Comparison of ENCODE assay signal across 14 cellular contexts in genomic region chr14:23561873-23562821, GRCh38. TPM values are rescaled to one million over a fixed set of nuclear protein-coding genes. Genes with fewer than 3 reads are reported as not detected.
A peak's percentile ranks its signal among the peaks of the same experiment; 100 is the strongest.
DNase-seq lines count a peak whose midpoint lies in the region; ATAC-seq and TF ChIP-seq lines count a peak whose summit lies in the region.
"Had no signal": no experiment of that assay in that cellular context is flagged by ENCODE, and none has a peak within 500 bp of the region (broad histone marks: within the 10 kb centered on the region; RNA-seq: fewer than 3 reads in every experiment).

No MANE protein-coding gene starts in this region.

- no peak for DNase-seq in CD4-positive, alpha-beta memory T cell
- DNase-seq in LHCN-M2 (ENCODE audit: low read depth) (peak; percentile 31), cerebellum (ENCODE audit: low spot score) (peak; percentile 57), neural crest cell (ENCODE audit: low read depth, low spot score) (no peak), nucleus accumbens (lab: John Stamatoyannopoulos, UW) (no peak), sciatic nerve (ENCODE audit: low spot score) (no peak), KG1 (lab: John Stamatoyannopoulos, UW) (no peak)
- DNase-seq: activated gamma-delta T cell, left colon had no signal

- H3K4me3 Mint-ChIP-seq in CD4-positive, alpha-beta memory T cell = no peak overlapping the region
- peak overlapping the region; percentile 60 for H3K4me3 Mint-ChIP-seq in neural crest cell
- H3K4me3 Mint-ChIP-seq: activated B cell treated with CpG ODN at 0.5 μM for 24 hours, CD14-positive monocyte had no signal

- H3K27ac ChIP-seq in CD4-positive, alpha-beta memory T cell (ENCODE audit: low read depth, low read length) = no peak overlapping the region
- H3K27ac ChIP-seq: brain microvascular endothelial cell had no signal

- H3K36me3 ChIP-seq in CD4-positive, alpha-beta memory T cell (ENCODE audit: insufficient read depth, low read length) = peaks cover 72% of the 10 kb centered on the region

- POLR2A ChIA-PET in CD4-positive, alpha-beta memory T cell (lab: Charles Lee; ENCODE audit: partially characterized antibody) = interaction anchor here (1.3 to 3.5 kb wide), 4 partner anchors 10 to 519 kb away, joined by 3 to 19 read pairs (median 6); partner anchors contain the start of gene ZFHX2

- no peaks in the 10 kb centered on the region for H3K9me3 ChIP-seq in CD4-positive, alpha-beta memory T cell (ENCODE audit: control insufficient read depth in 1 of 2, low read length in 2 of 2)

- H3K4me3 ChIP-seq in CD4-positive, alpha-beta memory T cell (ENCODE audit: low read length in 2 of 2) = no peak overlapping the region

- H3K9me3 Mint-ChIP-seq in CD4-positive, alpha-beta memory T cell = no peaks in the 10 kb centered on the region
- H3K9me3 Mint-ChIP-seq in neural crest cell = no peaks in the 10 kb centered on the region
- H3K9me3 Mint-ChIP-seq: activated B cell treated with CpG ODN at 0.5 μM for 24 hours, CD14-positive monocyte had no signal

- H3K27me3 ChIP-seq in CD4-positive, alpha-beta memory T cell (ENCODE audit: insufficient read depth, low read length) = no peaks in the 10 kb centered on the region
- H3K27me3 ChIP-seq: brain microvascular endothelial cell had no signal

- peaks cover 18 to 46% (median 30%) of the 10 kb centered on the region in 4 donors for H3K4me1 Mint-ChIP-seq in CD4-positive, alpha-beta memory T cell
- peaks cover 25% of the 10 kb centered on the region for H3K4me1 Mint-ChIP-seq in neural crest cell

- CTCF ChIA-PET in CD4-positive, alpha-beta memory T cell (lab: Charles Lee; ENCODE audit: partially characterized antibody) = interaction anchor here (0.9 to 9.5 kb wide), 13 partner anchors 10 to 260 kb away, joined by 3 to 174 read pairs (median 6); partner anchors contain the start of genes PABPN1 and PPP1R3E

- no peak for TF ChIP-seq CTCF in neural crest cell (conservative IDR thresholded peaks at IDR 0.05)

- H3K27ac Mint-ChIP-seq in CD4-positive, alpha-beta memory T cell = peak overlapping the region in 5 of 7 donors; percentile 16 to 84 (median 76)
- H3K27ac Mint-ChIP-seq in neural crest cell (ENCODE audit: unreplicated experiment) = no peak overlapping the region
- H3K27ac Mint-ChIP-seq: activated B cell treated with CpG ODN at 0.5 μM for 24 hours had no signal

- H3K36me3 Mint-ChIP-seq in CD4-positive, alpha-beta memory T cell = peaks cover 32 to 62% of the 10 kb centered on the region in 2 donors
- no peaks in the 10 kb centered on the region for H3K36me3 Mint-ChIP-seq in neural crest cell (ENCODE audit: low read depth)

- intact Hi-C loops in CD4-positive, alpha-beta memory T cell (cut with micrococcal nuclease) = loop anchor here (1.0 to 2.0 kb wide), 2 partner anchors 84 to 233 kb away; no protein-coding TSS in a partner anchor
- intact Hi-C loops in sciatic nerve (cut with DNase I) = loop anchor here (5.0 to 10.0 kb wide), 2 partner anchors 80 to 237 kb away; partner anchors contain the start of gene PABPN1

- H3K27me3 Mint-ChIP-seq in CD4-positive, alpha-beta memory T cell = no peaks in the 10 kb centered on the region
- H3K27me3 Mint-ChIP-seq in neural crest cell (ENCODE audit: low read depth) = peaks cover 4% of the 10 kb centered on the region
- H3K27me3 Mint-ChIP-seq: activated B cell treated with CpG ODN at 0.5 μM for 24 hours had no signal

- H3K4me1 ChIP-seq in CD4-positive, alpha-beta memory T cell (ENCODE audit: insufficient read depth, low read length) = peaks cover 28% of the 10 kb centered on the region

- ATAC-seq in HG02610 (IDR thresholded peaks at IDR 0.05; ENCODE audit: unreplicated experiment) (no peak), sciatic nerve (no peak)
- ATAC-seq: left colon had no signal

RNA-seq across cellular contexts. Expression of gene AP1G2, which starts 5.4 kb away (rescaled TPM):
- 100 to 1,000 TPM; 492 to 498 TPM for total RNA-seq in CD4-positive, alpha-beta memory T cell
- polyA plus RNA-seq in CD4-positive, alpha-beta memory T cell = 100 to 1,000 TPM in 1 of 2 donors, 10 to 100 TPM in 1; 65.7 to 108 TPM
- total RNA-seq in LHCN-M2 (2014; rRNA removed) (9.2 and 11.7 TPM in 2 replicates), cerebellum (27.5 TPM), neural crest cell (42.3 and 53.2 TPM in 2 replicates), sciatic nerve (59.6 TPM)
- polyA plus RNA-seq in LHCN-M2 (2012) = 9.4 TPM

RNA-seq across cellular contexts. Expression of gene THTPA, which starts 6.1 kb away (rescaled TPM):
- 10 to 100 TPM; 25.6 to 26.2 TPM for total RNA-seq in CD4-positive, alpha-beta memory T cell
- 10 to 100 TPM; 10.9 to 15.5 TPM for polyA plus RNA-seq in CD4-positive, alpha-beta memory T cell
- total RNA-seq in LHCN-M2 (2014; rRNA removed) (17.4 and 25.6 TPM in 2 replicates), cerebellum (10.0 TPM), neural crest cell (19.4 and 19.6 TPM in 2 replicates), sciatic nerve (19.7 TPM)
- 14.4 TPM for polyA plus RNA-seq in LHCN-M2 (2012)

RNA-seq across cellular contexts. Expression of gene ZFHX2, which starts 10.6 kb away (rescaled TPM):
- total RNA-seq in CD4-positive, alpha-beta memory T cell = under 1 TPM; 0.35 to 0.36 TPM
- polyA plus RNA-seq in CD4-positive, alpha-beta memory T cell = not detected
- total RNA-seq in LHCN-M2 (2014; rRNA removed) (0.29 and 0.32 TPM in 2 replicates), cerebellum (4.2 TPM), neural crest cell (9.9 and 11.0 TPM in 2 replicates), sciatic nerve (7.4 TPM)
- 0.16 TPM for polyA plus RNA-seq in LHCN-M2 (2012)

RNA-seq across cellular contexts. Expression of gene JPH4, which starts 16.4 kb away (rescaled TPM):
- not detected for total RNA-seq in CD4-positive, alpha-beta memory T cell
- polyA plus RNA-seq in CD4-positive, alpha-beta memory T cell = under 1 TPM in 1 of 2 donors, not detected in 1; 0.08 TPM
- total RNA-seq in LHCN-M2 (2014; rRNA removed) (not detected in 2 replicates), cerebellum (33.3 TPM), neural crest cell (1.3 and 1.4 TPM in 2 replicates), sciatic nerve (0.85 TPM)
- 0.01 TPM for polyA plus RNA-seq in LHCN-M2 (2012)
- total RNA-seq: renal cortical epithelial cell had no signal

Comparison
In these comparisons a context has a peak if more than half of its experiments do, and no peak if none do; other contexts are left out.
1. DNase-seq: peak in LHCN-M2 (single experiment) and cerebellum (single experiment); none in CD4-positive, alpha-beta memory T cell (0 of 5), neural crest cell (single experiment), nucleus accumbens (0 of 56), sciatic nerve (single experiment) and KG1 (single experiment).